ENCODE assay signal across 1 cellular context in the genomic region with DNA sequence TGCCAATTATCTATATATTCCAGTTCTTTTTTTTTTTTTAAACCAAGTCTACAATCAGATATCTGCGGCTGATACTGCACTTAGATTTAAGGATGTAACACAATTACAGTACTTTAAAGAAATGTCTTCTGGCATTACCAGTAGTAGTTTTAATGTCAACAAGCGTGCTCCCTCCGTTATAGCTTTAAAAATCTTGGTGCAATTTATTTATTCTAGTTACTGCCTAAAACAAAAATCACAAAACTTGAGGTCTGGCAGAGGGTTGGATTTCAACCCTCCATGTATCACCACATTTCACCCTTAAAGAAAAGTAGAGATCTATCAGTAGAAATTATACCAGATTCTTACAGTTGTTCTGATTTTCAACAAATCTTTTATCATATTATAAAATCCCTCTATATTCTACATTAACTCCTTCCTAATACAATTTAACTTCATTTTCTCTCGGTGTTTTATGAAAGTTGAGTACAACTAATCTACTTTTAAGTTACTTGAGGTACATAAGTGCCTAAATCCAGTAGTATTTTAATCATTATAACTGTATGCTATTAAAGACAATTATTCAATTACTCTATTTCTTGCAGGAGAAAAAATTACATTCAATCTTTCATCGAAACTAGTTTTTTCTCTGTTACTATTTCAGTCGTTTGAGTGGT.
TF ChIP-seq lines count a peak whose summit lies in the region.

No MANE protein-coding gene starts in this region.

TF ChIP-seq in IMR-90, 13 proteins besides CTCF, POLR2A, EP300 and RAD21:
- TF ChIP-seq SMC3 (IDR thresholded peaks at IDR 0.05; ENCODE audit: low read depth, low read length) = no peak
- TF ChIP-seq, protein P1, sequence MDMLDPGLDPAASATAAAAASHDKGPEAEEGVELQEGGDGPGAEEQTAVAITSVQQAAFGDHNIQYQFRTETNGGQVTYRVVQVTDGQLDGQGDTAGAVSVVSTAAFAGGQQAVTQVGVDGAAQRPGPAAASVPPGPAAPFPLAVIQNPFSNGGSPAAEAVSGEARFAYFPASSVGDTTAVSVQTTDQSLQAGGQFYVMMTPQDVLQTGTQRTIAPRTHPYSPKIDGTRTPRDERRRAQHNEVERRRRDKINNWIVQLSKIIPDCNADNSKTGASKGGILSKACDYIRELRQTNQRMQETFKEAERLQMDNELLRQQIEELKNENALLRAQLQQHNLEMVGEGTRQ (IDR thresholded peaks at IDR 0.05; ENCODE audit: low read depth, low read length) = no peak
- TF ChIP-seq, protein P2, sequence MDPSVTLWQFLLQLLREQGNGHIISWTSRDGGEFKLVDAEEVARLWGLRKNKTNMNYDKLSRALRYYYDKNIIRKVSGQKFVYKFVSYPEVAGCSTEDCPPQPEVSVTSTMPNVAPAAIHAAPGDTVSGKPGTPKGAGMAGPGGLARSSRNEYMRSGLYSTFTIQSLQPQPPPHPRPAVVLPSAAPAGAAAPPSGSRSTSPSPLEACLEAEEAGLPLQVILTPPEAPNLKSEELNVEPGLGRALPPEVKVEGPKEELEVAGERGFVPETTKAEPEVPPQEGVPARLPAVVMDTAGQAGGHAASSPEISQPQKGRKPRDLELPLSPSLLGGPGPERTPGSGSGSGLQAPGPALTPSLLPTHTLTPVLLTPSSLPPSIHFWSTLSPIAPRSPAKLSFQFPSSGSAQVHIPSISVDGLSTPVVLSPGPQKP (IDR thresholded peaks at IDR 0.05; ENCODE audit: borderline replicate concordance, low read depth, low read length) = no peak
- TF ChIP-seq FOS (IDR thresholded peaks at IDR 0.05; ENCODE audit: low read depth, low read length) = no peak
- TF ChIP-seq RCOR1 (IDR thresholded peaks at IDR 0.05; ENCODE audit: insufficient replicate concordance, low read length) = no peak
- TF ChIP-seq MXI1 (IDR thresholded peaks at IDR 0.05; ENCODE audit: borderline replicate concordance, low read depth, low read length) = no peak
- no peak for TF ChIP-seq MAZ (IDR thresholded peaks at IDR 0.05; ENCODE audit: borderline replicate concordance, low read depth, low read length)
- no peak for TF ChIP-seq MAFK (IDR thresholded peaks at IDR 0.05; ENCODE audit: low read depth, low read length)
- TF ChIP-seq RFX5 (IDR thresholded peaks at IDR 0.05; ENCODE audit: low read depth, low read length) = no peak
- no peak for TF ChIP-seq NFE2L2 (IDR thresholded peaks at IDR 0.05; ENCODE audit: low read depth, low read length)
- no peak for TF ChIP-seq BHLHE40 (IDR thresholded peaks at IDR 0.05; ENCODE audit: low read depth, low read length)
- no peak for TF ChIP-seq CEBPB (IDR thresholded peaks at IDR 0.05; ENCODE audit: low read depth, low read length)
- TF ChIP-seq CHD1 (IDR thresholded peaks at IDR 0.05; ENCODE audit: low read depth, low read length) = no peak
